In genomic region chr5:32503261-32503660, GRCh38 we compare ENCODE assay signal across 31 cellular contexts.
"Had no signal": no experiment of that assay in that cellular context is flagged by ENCODE, and none has a peak within 500 bp of the region (broad histone marks: within the 10 kb centered on the region; RNA-seq: fewer than 3 reads in every experiment).

No MANE protein-coding gene starts in this region.

- H3K36me3 ChIP-seq: cardiac muscle cell, Peyer's patch, WERI-Rb-1 had no signal

- H3K27ac Mint-ChIP-seq: activated CD4-positive, alpha-beta memory T cell treated with anti-CD3 and anti-CD28 coated beads, Interleukin-2, amount 10 ng/mL, durations not matched to agents 7 days and 5 days; activated CD8-positive, alpha-beta memory T cell treated with anti-CD3 and anti-CD28 coated beads, Interleukin-2, amount 10 ng/mL, durations not matched to agents 7 days and 5 days; activated naive CD4-positive, alpha-beta T cell treated with anti-CD3 and anti-CD28 coated beads, Interleukin-2, amount 10 ng/mL, durations not matched to agents 7 days and 5 days; activated naive CD8-positive, alpha-beta T cell; activated naive CD8-positive, alpha-beta T cell treated with anti-CD3 and anti-CD28 coated beads, Interleukin-2, amount 50 U/mL, for 24 hours had no signal

- H3K9ac ChIP-seq: KMS-11 had no signal

- H3K9me3 Mint-ChIP-seq: activated CD4-positive, alpha-beta memory T cell treated with anti-CD3 and anti-CD28 coated beads, Interleukin-2, amount 10 ng/mL, durations not matched to agents 7 days and 5 days; activated naive CD4-positive, alpha-beta T cell treated with anti-CD3 and anti-CD28 coated beads, Interleukin-2, amount 10 ng/mL, durations not matched to agents 7 days and 5 days; activated naive CD8-positive, alpha-beta T cell treated with anti-CD3 and anti-CD28 coated beads, Interleukin-2, amount 50 U/mL, for 24 hours had no signal

- H3K36me3 Mint-ChIP-seq: activated CD8-positive, alpha-beta memory T cell treated with anti-CD3 and anti-CD28 coated beads, Interleukin-2, amount 10 ng/mL, durations not matched to agents 7 days and 5 days; activated naive CD4-positive, alpha-beta T cell treated with anti-CD3 and anti-CD28 coated beads, Interleukin-2, amount 10 ng/mL, durations not matched to agents 7 days and 5 days had no signal

- H3K4me3 Mint-ChIP-seq: activated CD4-positive, alpha-beta memory T cell treated with anti-CD3 and anti-CD28 coated beads, Interleukin-2, amount 10 ng/mL, durations not matched to agents 7 days and 5 days; activated CD8-positive, alpha-beta memory T cell treated with anti-CD3 and anti-CD28 coated beads, Interleukin-2, amount 10 ng/mL, durations not matched to agents 7 days and 5 days; activated naive CD4-positive, alpha-beta T cell treated with anti-CD3 and anti-CD28 coated beads, Interleukin-2, amount 10 ng/mL, durations not matched to agents 7 days and 5 days; activated naive CD8-positive, alpha-beta T cell; activated naive CD8-positive, alpha-beta T cell treated with anti-CD3 and anti-CD28 coated beads, Interleukin-2, amount 50 U/mL, for 24 hours had no signal

- H3K27me3 ChIP-seq: Peyer's patch had no signal

- H3K9me3 ChIP-seq: Peyer's patch had no signal

- DNase-seq: activated CD4-positive, alpha-beta memory T cell treated with anti-CD3 and anti-CD28 coated beads, Interleukin-2, amount 10 ng/mL, durations not matched to agents 7 days and 5 days; activated CD4-positive, alpha-beta T cell treated with anti-CD3 and anti-CD28 coated beads for 1 hour; activated CD4-positive, alpha-beta T cell treated with anti-CD3 and anti-CD28 coated beads for 48 hours; activated CD4-positive, CD25-positive, alpha-beta regulatory T cell; activated CD8-positive, alpha-beta memory T cell treated with anti-CD3 and anti-CD28 coated beads for 24 hours; activated CD8-positive, alpha-beta memory T cell treated with anti-CD3 and anti-CD28 coated beads, Interleukin-2, amount 10 ng/mL, durations not matched to agents 7 days and 5 days; activated CD8-positive, alpha-beta memory T cell treated with anti-CD3 and anti-CD28 coated beads, Interleukin-2, amount 50 U/mL, for 48 hours; activated effector memory CD4-positive, alpha-beta T cell treated with Interleukin-2 at 50 U/mL for 16 hours; activated naive CD4-positive, alpha-beta T cell treated with anti-CD3 and anti-CD28 coated beads, Interleukin-2, amount 10 ng/mL, durations not matched to agents 7 days and 5 days; activated naive CD8-positive, alpha-beta T cell treated with anti-CD3 and anti-CD28 coated beads, Interleukin-2, amount 50 U/mL, for 24 hours; activated T-cell treated with anti-CD3 and anti-CD28 coated beads, Interleukin-2, amount 50 U/mL, for 48 hours; amniotic stem cell; aorta; NCI-H1105; NCI-H1417 treated with DMSO at 0.1 percent for 48 hours; NCI-H187 treated with DMSO at 0.1 percent for 48 hours; NCI-H2081; NCI-H345; NCI-H524 treated with DMSO at 0.1 percent for 48 hours; NK-92 treated with Interleukin-12 subunit alpha and Interleukin-12 subunit beta, amount 100 ng/mL, for 24 hours; PC-3; Peyer's patch; RPMI8226; SIG-M5; T1000; WERI-Rb-1 had no signal

- H3K27ac ChIP-seq: cardiac muscle cell, Peyer's patch, SK-N-MC, WERI-Rb-1 had no signal

- ATAC-seq: activated CD8-positive, alpha-beta memory T cell treated with anti-CD3 and anti-CD28 coated beads, Interleukin-2, amount 10 ng/mL, durations not matched to agents 7 days and 5 days; activated naive CD8-positive, alpha-beta T cell treated with anti-CD3 and anti-CD28 coated beads, Interleukin-2, amount 50 U/mL, for 24 hours; PC-3; Right ventricle myocardium inferior had no signal

- H3K4me3 ChIP-seq: cardiac muscle cell, Peyer's patch, SK-N-MC had no signal
